Comparison of ENCODE assay signal across 1 cellular context in genomic region chr12:80702889-80703605, GRCh38.
TF ChIP-seq lines count a peak whose summit lies in the region.

No MANE protein-coding gene starts in this region.

TF ChIP-seq in SK-N-SH treated with all-trans-retinoic acid at 6 μM for 48 hours, 23 proteins besides CTCF, POLR2A, EP300 and RAD21 (continued from another document):
- TF ChIP-seq CREB5 (CRISPR knock-in tag; IDR thresholded peaks at IDR 0.05; ENCODE audit: low read depth) = no peak
- TF ChIP-seq RARB (CRISPR knock-in tag; IDR thresholded peaks at IDR 0.05) = no peak
- TF ChIP-seq ARNTL (CRISPR knock-in tag; IDR thresholded peaks at IDR 0.05; ENCODE audit: borderline replicate concordance, low read depth) = no peak
- TF ChIP-seq POU6F1 (CRISPR knock-in tag; IDR thresholded peaks at IDR 0.05; ENCODE audit: borderline replicate concordance, low read depth) = no peak
- TF ChIP-seq OSR1 (CRISPR knock-in tag; IDR thresholded peaks at IDR 0.05) = no peak
- no peak for TF ChIP-seq ISL1 (CRISPR knock-in tag; IDR thresholded peaks at IDR 0.05)
- TF ChIP-seq TCF4 (CRISPR knock-in tag; IDR thresholded peaks at IDR 0.05; ENCODE audit: borderline replicate concordance) = no peak
- TF ChIP-seq TOX (CRISPR knock-in tag; IDR thresholded peaks at IDR 0.05; ENCODE audit: borderline replicate concordance) = no peak
- no peak for TF ChIP-seq PATZ1 (CRISPR knock-in tag; IDR thresholded peaks at IDR 0.05; ENCODE audit: borderline replicate concordance)
- TF ChIP-seq ZNF565 (CRISPR knock-in tag; conservative IDR thresholded peaks at IDR 0.05; ENCODE audit: low read depth) = no peak
- no peak for TF ChIP-seq PPARA (CRISPR knock-in tag; IDR thresholded peaks at IDR 0.05; ENCODE audit: borderline replicate concordance)
TF ChIP-seq in SK-N-SH treated with all-trans-retinoic acid at 6 μM for 48 hours: peak in this region for 0.
